ENCODE assay signal across 8 cellular contexts in the genomic region with DNA sequence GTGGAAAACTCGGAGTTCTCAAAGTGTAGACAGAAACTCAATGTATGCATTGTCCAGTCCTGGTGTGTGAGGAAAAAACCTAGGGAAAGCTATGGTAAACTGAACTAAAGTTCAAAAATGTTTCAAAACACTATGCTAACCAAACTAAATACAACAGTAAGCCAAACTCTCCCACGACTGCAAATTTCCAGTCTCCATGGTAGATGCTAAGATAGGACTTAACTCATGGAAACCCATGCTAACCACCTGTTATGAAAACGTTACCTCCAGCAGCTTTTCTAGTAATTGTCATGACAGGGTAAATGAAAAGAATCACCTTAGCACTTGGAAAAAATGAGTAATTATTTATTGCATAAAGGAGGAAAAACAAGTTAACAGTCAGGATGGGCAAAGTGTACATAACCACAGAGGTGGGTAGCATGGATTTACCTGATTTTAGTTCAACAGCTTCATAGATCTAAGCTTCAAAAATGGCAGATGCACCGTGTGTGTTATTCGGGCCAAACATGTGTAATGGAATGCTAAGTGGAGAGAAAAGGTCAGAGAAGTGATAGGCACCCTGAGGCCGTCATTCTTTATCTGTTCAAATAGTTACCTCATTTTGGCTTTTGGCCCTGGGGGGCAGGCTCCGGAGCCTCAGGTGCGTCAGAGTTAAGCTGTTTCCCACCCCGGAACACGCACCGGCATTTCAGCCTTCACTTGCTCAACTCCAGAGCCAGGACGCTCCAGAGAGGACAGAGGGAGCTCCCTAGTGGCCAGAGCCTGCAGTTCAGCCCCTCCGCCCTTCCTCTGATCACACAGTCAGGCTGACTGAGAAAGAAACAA.
A peak's percentile ranks its signal among the peaks of the same experiment; 100 is the strongest.
DNase-seq lines count a peak whose midpoint lies in the region; ATAC-seq and TF ChIP-seq lines count a peak whose summit lies in the region.

No MANE protein-coding gene starts in this region.

- H3K4me1 Mint-ChIP-seq in Calu3 (ENCODE audit: low read depth, unreplicated experiment) = no peaks in the 10 kb centered on the region
- H3K4me1 Mint-ChIP-seq in naive thymus-derived CD4-positive, alpha-beta T cell = peaks cover 3 to 27% (median 16%) of the 10 kb centered on the region in 7 donors

- no peaks in the 10 kb centered on the region for H4K20me1 ChIP-seq in OCI-LY7 (ENCODE audit: insufficient read depth, low read length)

- H3K79me2 ChIP-seq in OCI-LY7 (ENCODE audit: insufficient read depth, low read depth, low read length) = no peaks in the 10 kb centered on the region

- peak overlapping the region; percentile 77; the same call in 1 of the 2 replicates for H2AFZ ChIP-seq in OCI-LY7 (ENCODE audit: low read length)

- CTCF ChIA-PET in Calu3 (lab: Charles Lee) = interaction anchor here (0.6 to 2.4 kb wide), 16 partner anchors 11 to 573 kb away, joined by 3 to 24 read pairs (median 3); a partner anchor contains a TSS
- CTCF ChIA-PET in OCI-LY7 (lab: Charles Lee; ENCODE audit: unreplicated experiment) = interaction anchor here (0.6 to 1.9 kb wide), 7 partner anchors 14 to 994 kb away, joined by 3 to 7 read pairs (median 3); a partner anchor contains a TSS
- CTCF ChIA-PET in naive thymus-derived CD4-positive, alpha-beta T cell (lab: Charles Lee) = interaction anchor here (0.7 to 2.9 kb wide), 24 partner anchors 11 to 1052 kb away, joined by 3 to 53 read pairs (median 4); no protein-coding TSS in a partner anchor

- intact Hi-C loops in Calu3 (cut with micrococcal nuclease; ENCODE audit: unreplicated experiment) (loop anchor here (1.0 to 5.0 kb wide), 3 partner anchors 302 to 571 kb away; no protein-coding TSS in a partner anchor), OCI-LY7 (cut with micrococcal nuclease; ENCODE audit: unreplicated experiment) (loop anchor here (1.0 kb wide), 2 partner anchors 519 to 572 kb away; no protein-coding TSS in a partner anchor)
- intact Hi-C loops in naive thymus-derived CD4-positive, alpha-beta T cell (cut with micrococcal nuclease) = loop anchor here (1.0 to 10.0 kb wide), 13 partner anchors 15 to 1053 kb away; a partner anchor contains a TSS

- peak; percentile 100 for ATAC-seq in GM21390 (IDR thresholded peaks at IDR 0.05; ENCODE audit: unreplicated experiment)
- ATAC-seq in esophagus mucosa = peak; percentile 98
- ATAC-seq in naive thymus-derived CD4-positive, alpha-beta T cell = peak; percentile 100

- DNase-seq in Calu3 (peak; percentile 90), HT-29 (ENCODE audit: low spot score) (peak; percentile 90), OCI-LY7 (ENCODE audit: low spot score) (peak; percentile 80), activated T-cell treated with anti-CD3 and anti-CD28 coated beads for 4 hours (peak; percentile 73)
- peak; percentile 54 to 86 (median 78) for DNase-seq in naive thymus-derived CD4-positive, alpha-beta T cell
- DNase-seq in stimulated activated CD8-positive, alpha-beta memory T cell treated with anti-CD3 and anti-CD28 coated beads, Interleukin-7, amount 100 ng/mL, for 48 hours (ENCODE audit: extremely low read depth in 1 of 2, low read depth in 1 of 2) = peak; percentile 71 to 81

- TF ChIP-seq CTCF in Calu3 (IDR thresholded peaks at IDR 0.05; ENCODE audit: unreplicated experiment) (peak; percentile 79), OCI-LY7 (conservative IDR thresholded peaks at IDR 0.05; ENCODE audit: low read length) (peak; percentile 94)

- peak overlapping the region; percentile 68 for H3K27ac Mint-ChIP-seq in Calu3 (ENCODE audit: unreplicated experiment)
- peak overlapping the region; percentile 13 to 90 (median 88) for H3K27ac Mint-ChIP-seq in naive thymus-derived CD4-positive, alpha-beta T cell

- POLR2A ChIA-PET in OCI-LY7 (lab: Charles Lee) = interaction anchor here (1.0 to 2.7 kb wide), 7 partner anchors 10 to 521 kb away, joined by 3 to 10 read pairs (median 5); no protein-coding TSS in a partner anchor
- POLR2A ChIA-PET in naive thymus-derived CD4-positive, alpha-beta T cell (lab: Charles Lee) = interaction anchor here (1.0 to 2.6 kb wide), 11 partner anchors 13 to 519 kb away, joined by 3 to 12 read pairs (median 5); a partner anchor contains a TSS

- no TSS peak for BruUV-seq in Calu3 (replicated peaks; lab: Mats Ljungman, UMichigan)
- no TSS peak for BruUV-seq in OCI-LY7 (replicated peaks; lab: Mats Ljungman, UMichigan)

- H3K36me3 ChIP-seq in OCI-LY7 (ENCODE audit: insufficient read depth, low read length) = no peaks in the 10 kb centered on the region
- H3K36me3 ChIP-seq in naive thymus-derived CD4-positive, alpha-beta T cell (ENCODE audit: control insufficient read depth in 2 of 3, insufficient read depth in 3 of 3, low read length in 3 of 3) = no peaks in the 10 kb centered on the region

- peak overlapping the region; percentile 68 for H3K4me3 Mint-ChIP-seq in Calu3 (ENCODE audit: low read depth, unreplicated experiment)
- H3K4me3 Mint-ChIP-seq in naive thymus-derived CD4-positive, alpha-beta T cell = peak overlapping the region; percentile 65 to 91 (median 84)

- peak overlapping the region; percentile 26 for H3K4me3 ChIP-seq in OCI-LY7 (ENCODE audit: low read depth, low read length, poor library complexity, severe bottlenecking)
- H3K4me3 ChIP-seq in naive thymus-derived CD4-positive, alpha-beta T cell (ENCODE audit: low read length) = peak overlapping the region; percentile 51

- no peaks in the 10 kb centered on the region for H3K27me3 ChIP-seq in naive thymus-derived CD4-positive, alpha-beta T cell (ENCODE audit: control insufficient read depth in 2 of 2, insufficient read depth in 2 of 2, low read length in 2 of 2)

- H3K9me3 Mint-ChIP-seq in Calu3 (ENCODE audit: low read depth, unreplicated experiment) = no peaks in the 10 kb centered on the region
- H3K9me3 Mint-ChIP-seq in naive thymus-derived CD4-positive, alpha-beta T cell = no peaks in the 10 kb centered on the region

- no peaks in the 10 kb centered on the region for H3K9me3 ChIP-seq in OCI-LY7 (ENCODE audit: low read length)
- no peaks in the 10 kb centered on the region for H3K9me3 ChIP-seq in naive thymus-derived CD4-positive, alpha-beta T cell (ENCODE audit: control insufficient read depth in 2 of 3, low read length in 3 of 3)

- H3K4me2 ChIP-seq in OCI-LY7 (ENCODE audit: low read length) = peak overlapping the region; percentile 54

- H3K36me3 Mint-ChIP-seq in Calu3 (ENCODE audit: insufficient read depth, unreplicated experiment) = peaks cover 7% of the 10 kb centered on the region
- peaks cover 0 to 16% (median 0%) of the 10 kb centered on the region in 5 donors for H3K36me3 Mint-ChIP-seq in naive thymus-derived CD4-positive, alpha-beta T cell

- H3K27ac ChIP-seq in OCI-LY7 (ENCODE audit: low read depth, low read length, poor library complexity, severe bottlenecking) = no peak overlapping the region
- H3K27ac ChIP-seq in naive thymus-derived CD4-positive, alpha-beta T cell (ENCODE audit: low read depth, low read length) = peak overlapping the region; percentile 37

- no peaks in the 10 kb centered on the region for H3K4me1 ChIP-seq in OCI-LY7 (ENCODE audit: insufficient read depth, low read length, poor library complexity, severe bottlenecking)
- H3K4me1 ChIP-seq in naive thymus-derived CD4-positive, alpha-beta T cell (ENCODE audit: control insufficient read depth in 2 of 2, insufficient read depth in 2 of 2, low read length in 2 of 2) = no peaks in the 10 kb centered on the region

- H3K9me2 ChIP-seq in OCI-LY7 (ENCODE audit: insufficient read depth, low read length) = no peaks in the 10 kb centered on the region

- no peaks in the 10 kb centered on the region for H3K27me3 Mint-ChIP-seq in Calu3 (ENCODE audit: unreplicated experiment)
- H3K27me3 Mint-ChIP-seq in naive thymus-derived CD4-positive, alpha-beta T cell = no peaks in the 10 kb centered on the region
